1 cellular context compared by ENCODE assay signal in the genomic region with DNA sequence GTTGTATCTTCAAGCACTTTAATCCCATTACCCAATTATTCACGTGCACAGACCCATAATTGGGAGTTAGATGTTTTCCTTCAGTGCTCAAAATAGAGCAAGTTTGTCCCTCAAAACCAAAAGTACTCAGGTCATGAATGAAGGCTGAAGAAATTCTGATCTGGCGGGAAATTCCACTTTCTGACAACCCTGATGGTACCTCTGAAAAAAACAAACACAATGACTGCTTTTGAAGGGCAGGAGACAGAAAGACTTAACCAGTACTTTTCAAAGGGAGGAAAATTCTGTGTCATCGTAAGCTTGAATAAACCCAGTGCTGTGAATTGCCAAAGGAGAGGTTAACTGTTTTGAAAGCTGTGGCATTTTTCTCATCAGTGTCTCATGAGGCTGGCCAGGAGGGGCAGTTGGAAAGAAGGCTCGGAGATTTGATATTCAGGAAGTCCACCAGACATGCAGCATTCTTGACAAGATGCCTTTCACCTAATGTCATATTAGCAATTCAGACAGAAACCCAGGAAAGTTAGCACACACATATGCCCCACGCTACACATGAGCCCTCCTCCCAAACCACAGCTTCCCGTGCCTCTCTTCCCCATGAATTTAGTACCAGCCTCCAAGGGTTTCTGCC.
TF ChIP-seq lines count a peak whose summit lies in the region.

No MANE protein-coding gene starts in this region.

TF ChIP-seq in WTC11, 78 proteins besides CTCF, POLR2A, EP300 and RAD21 (continued from another document):
- TF ChIP-seq, protein P1, sequence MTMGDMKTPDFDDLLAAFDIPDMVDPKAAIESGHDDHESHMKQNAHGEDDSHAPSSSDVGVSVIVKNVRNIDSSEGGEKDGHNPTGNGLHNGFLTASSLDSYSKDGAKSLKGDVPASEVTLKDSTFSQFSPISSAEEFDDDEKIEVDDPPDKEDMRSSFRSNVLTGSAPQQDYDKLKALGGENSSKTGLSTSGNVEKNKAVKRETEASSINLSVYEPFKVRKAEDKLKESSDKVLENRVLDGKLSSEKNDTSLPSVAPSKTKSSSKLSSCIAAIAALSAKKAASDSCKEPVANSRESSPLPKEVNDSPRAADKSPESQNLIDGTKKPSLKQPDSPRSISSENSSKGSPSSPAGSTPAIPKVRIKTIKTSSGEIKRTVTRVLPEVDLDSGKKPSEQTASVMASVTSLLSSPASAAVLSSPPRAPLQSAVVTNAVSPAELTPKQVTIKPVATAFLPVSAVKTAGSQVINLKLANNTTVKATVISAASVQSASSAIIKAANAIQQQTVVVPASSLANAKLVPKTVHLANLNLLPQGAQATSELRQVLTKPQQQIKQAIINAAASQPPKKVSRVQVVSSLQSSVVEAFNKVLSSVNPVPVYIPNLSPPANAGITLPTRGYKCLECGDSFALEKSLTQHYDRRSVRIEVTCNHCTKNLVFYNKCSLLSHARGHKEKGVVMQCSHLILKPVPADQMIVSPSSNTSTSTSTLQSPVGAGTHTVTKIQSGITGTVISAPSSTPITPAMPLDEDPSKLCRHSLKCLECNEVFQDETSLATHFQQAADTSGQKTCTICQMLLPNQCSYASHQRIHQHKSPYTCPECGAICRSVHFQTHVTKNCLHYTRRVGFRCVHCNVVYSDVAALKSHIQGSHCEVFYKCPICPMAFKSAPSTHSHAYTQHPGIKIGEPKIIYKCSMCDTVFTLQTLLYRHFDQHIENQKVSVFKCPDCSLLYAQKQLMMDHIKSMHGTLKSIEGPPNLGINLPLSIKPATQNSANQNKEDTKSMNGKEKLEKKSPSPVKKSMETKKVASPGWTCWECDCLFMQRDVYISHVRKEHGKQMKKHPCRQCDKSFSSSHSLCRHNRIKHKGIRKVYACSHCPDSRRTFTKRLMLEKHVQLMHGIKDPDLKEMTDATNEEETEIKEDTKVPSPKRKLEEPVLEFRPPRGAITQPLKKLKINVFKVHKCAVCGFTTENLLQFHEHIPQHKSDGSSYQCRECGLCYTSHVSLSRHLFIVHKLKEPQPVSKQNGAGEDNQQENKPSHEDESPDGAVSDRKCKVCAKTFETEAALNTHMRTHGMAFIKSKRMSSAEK (CRISPR knock-in tag; IDR thresholded peaks at IDR 0.05; ENCODE audit: borderline replicate concordance) = no peak
- TF ChIP-seq JAZF1 (CRISPR knock-in tag; IDR thresholded peaks at IDR 0.05) = no peak
- TF ChIP-seq, protein P2, sequence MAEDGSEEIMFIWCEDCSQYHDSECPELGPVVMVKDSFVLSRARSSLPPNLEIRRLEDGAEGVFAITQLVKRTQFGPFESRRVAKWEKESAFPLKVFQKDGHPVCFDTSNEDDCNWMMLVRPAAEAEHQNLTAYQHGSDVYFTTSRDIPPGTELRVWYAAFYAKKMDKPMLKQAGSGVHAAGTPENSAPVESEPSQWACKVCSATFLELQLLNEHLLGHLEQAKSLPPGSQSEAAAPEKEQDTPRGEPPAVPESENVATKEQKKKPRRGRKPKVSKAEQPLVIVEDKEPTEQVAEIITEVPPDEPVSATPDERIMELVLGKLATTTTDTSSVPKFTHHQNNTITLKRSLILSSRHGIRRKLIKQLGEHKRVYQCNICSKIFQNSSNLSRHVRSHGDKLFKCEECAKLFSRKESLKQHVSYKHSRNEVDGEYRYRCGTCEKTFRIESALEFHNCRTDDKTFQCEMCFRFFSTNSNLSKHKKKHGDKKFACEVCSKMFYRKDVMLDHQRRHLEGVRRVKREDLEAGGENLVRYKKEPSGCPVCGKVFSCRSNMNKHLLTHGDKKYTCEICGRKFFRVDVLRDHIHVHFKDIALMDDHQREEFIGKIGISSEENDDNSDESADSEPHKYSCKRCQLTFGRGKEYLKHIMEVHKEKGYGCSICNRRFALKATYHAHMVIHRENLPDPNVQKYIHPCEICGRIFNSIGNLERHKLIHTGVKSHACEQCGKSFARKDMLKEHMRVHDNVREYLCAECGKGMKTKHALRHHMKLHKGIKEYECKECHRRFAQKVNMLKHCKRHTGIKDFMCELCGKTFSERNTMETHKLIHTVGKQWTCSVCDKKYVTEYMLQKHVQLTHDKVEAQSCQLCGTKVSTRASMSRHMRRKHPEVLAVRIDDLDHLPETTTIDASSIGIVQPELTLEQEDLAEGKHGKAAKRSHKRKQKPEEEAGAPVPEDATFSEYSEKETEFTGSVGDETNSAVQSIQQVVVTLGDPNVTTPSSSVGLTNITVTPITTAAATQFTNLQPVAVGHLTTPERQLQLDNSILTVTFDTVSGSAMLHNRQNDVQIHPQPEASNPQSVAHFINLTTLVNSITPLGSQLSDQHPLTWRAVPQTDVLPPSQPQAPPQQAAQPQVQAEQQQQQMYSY (CRISPR knock-in tag; IDR thresholded peaks at IDR 0.05) = no peak
